ENCODE assay signal across 8 cellular contexts in genomic region chr21:43775795-43776430, GRCh38. TPM values are rescaled to one million over a fixed set of nuclear protein-coding genes. Genes with fewer than 3 reads are reported as not detected.
DNase-seq lines count a peak whose midpoint lies in the region; ATAC-seq and TF ChIP-seq lines count a peak whose summit lies in the region.

Gene CSTB, minus strand, starts transcription at chr21:43776308. Its CDS starts 39 bp downstream, at chr21:43776269.

- 0% methylated on average over 62 to 64 of the region's 71 CpGs for WGBS in heart right ventricle, 2 donors

- peak; percentile 59 for ATAC-seq in GM21529 (IDR thresholded peaks at IDR 0.05; ENCODE audit: unreplicated experiment)
- peak; percentile 63 to 90 (median 84) for ATAC-seq in heart right ventricle
- peak; percentile 85 for ATAC-seq in upper lobe of right lung

- DNase-seq in DMS79 (lab: John Stamatoyannopoulos, UW) = peak; percentile 50
- peak; percentile 39 for DNase-seq in LHCN-M2 (ENCODE audit: low read depth)
- DNase-seq in T-helper 1 cell = peak; percentile 72 to 80 (median 75)
- peak; percentile 88 for DNase-seq in adipocyte (ENCODE audit: low read depth)
- DNase-seq in heart right ventricle = peak; percentile 84 to 86
- peak; percentile 96 for DNase-seq in posterior vena cava (ENCODE audit: low spot score)
- peak; percentile 96 for DNase-seq in upper lobe of right lung

- H3K36me3 ChIP-seq in adipocyte (ENCODE audit: control insufficient read depth, insufficient read depth, low read length, severe bottlenecking) = peaks cover 23% of the 10 kb centered on the region
- H3K36me3 ChIP-seq in heart right ventricle = peaks cover 0 to 27% (median 15%) of the 10 kb centered on the region in 9 donors
- H3K36me3 ChIP-seq in upper lobe of right lung = peaks cover 21% of the 10 kb centered on the region

- H3K27ac ChIP-seq in heart right ventricle (peak within 1 kb of the TSS; percentile 77 to 98 (median 93)), upper lobe of right lung (peak within 1 kb of the TSS; percentile 96)

- TF ChIP-seq CTCF in heart right ventricle (IDR thresholded peaks at IDR 0.05) (no peak), upper lobe of right lung (IDR thresholded peaks at IDR 0.05) (no peak)

- intact Hi-C loops in heart right ventricle (cut with DNase I) = loop anchor here in 2 of 10 donors (2.0 to 5.0 kb wide), 2 partner anchors 47 to 49 kb away; no protein-coding TSS in a partner anchor
- intact Hi-C loops in posterior vena cava (cut with DNase I) = loop anchor here in 1 of 2 donors (5.0 kb wide), 1 partner anchor 54 kb away; no protein-coding TSS in a partner anchor
- intact Hi-C loops in upper lobe of right lung (cut with DNase I) = no loop called here

- H3K4me3 ChIP-seq in adipocyte (ENCODE audit: low read length) (peak within 1 kb of the TSS; percentile 96), heart right ventricle (peak within 1 kb of the TSS; percentile 69 to 100 (median 94)), upper lobe of right lung (peak within 1 kb of the TSS; percentile 88)

- H3K27me3 ChIP-seq in adipocyte (replicated peaks; ENCODE audit: control insufficient read depth, insufficient read depth, low read length) (no peaks in the 10 kb centered on the region), heart right ventricle (no peaks in the 10 kb centered on the region), upper lobe of right lung (no peaks in the 10 kb centered on the region)

- peaks cover 14% of the 10 kb centered on the region for H3K4me1 ChIP-seq in adipocyte (ENCODE audit: control insufficient read depth, insufficient read depth, low read length)
- H3K4me1 ChIP-seq in heart right ventricle = peaks cover 0 to 50% (median 18%) of the 10 kb centered on the region in 9 donors
- H3K4me1 ChIP-seq in upper lobe of right lung = peaks cover 11% of the 10 kb centered on the region

- H3K9ac ChIP-seq in adipocyte (ENCODE audit: low read length) = peak within 1 kb of the TSS; percentile 97

- H3K9me3 ChIP-seq in adipocyte (ENCODE audit: control insufficient read depth, low read length) (no peaks in the 10 kb centered on the region), heart right ventricle (no peaks in the 10 kb centered on the region), upper lobe of right lung (no peaks in the 10 kb centered on the region)

RNA-seq across cellular contexts. Expression of gene CSTB, which starts in this region (rescaled TPM):
- total RNA-seq in LHCN-M2 (2014; rRNA removed) = 5.8 and 9.8 TPM in 2 replicates
- 137 TPM for polyA plus RNA-seq in LHCN-M2 (2012)
- 10 to 100 TPM; 33.0 to 50.2 (median 39.2) TPM for total RNA-seq in heart right ventricle
- 10 to 100 TPM; 44.4 to 61.2 TPM for polyA plus RNA-seq in heart right ventricle
- total RNA-seq in posterior vena cava = 10 to 100 TPM; 29.0 to 48.6 TPM
- 148 TPM for total RNA-seq in upper lobe of right lung

Comparison
In these comparisons a context has a peak if more than half of its experiments do, and no peak if none do; other contexts are left out.
1. Peak in every context shown above with its lines: DNase-seq, ATAC-seq, H3K4me3 ChIP-seq and H3K27ac ChIP-seq.
2. DNase-seq: peak in every context shown above with its lines; median percentile 96 in posterior vena cava; 96 in upper lobe of right lung; 88 in adipocyte; 85 in heart right ventricle; 75 in T-helper 1 cell; 50 in DMS79; 39 in LHCN-M2.